ENCODE assay signal across 18 cellular contexts in genomic region chr6:39844866-39845265, GRCh38. TPM values are rescaled to one million over a fixed set of nuclear protein-coding genes. Genes with fewer than 3 reads are reported as not detected.
DNase-seq lines count a peak whose midpoint lies in the region; ATAC-seq, FAIRE-seq and TF ChIP-seq lines count a peak whose summit lies in the region.
"Had no signal": no experiment of that assay in that cellular context is flagged by ENCODE, and none has a peak within 500 bp of the region (broad histone marks: within the 10 kb centered on the region; RNA-seq: fewer than 3 reads in every experiment).

No MANE protein-coding gene starts in this region.

- intact Hi-C loops in IMR-90 (cut with micrococcal nuclease): loop anchor here (5.0 kb wide), 1 partner anchor 53 kb away; the partner anchor contains the start of gene DAAM2
- intact Hi-C loops in CD4-positive, alpha-beta T cell (cut with DNase I, micrococcal nuclease): no loop called here

- H2AFZ ChIP-seq in IMR-90 (replicated peaks; ENCODE audit: low read length, poor library complexity) (no peak overlapping the region), H1 (ENCODE audit: low read length) (no peak overlapping the region), neuronal stem cell (ENCODE audit: low read length) (no peak overlapping the region)
- H2AFZ ChIP-seq: GM23248 had no signal

- H2BK20ac ChIP-seq in IMR-90 (ENCODE audit: low read depth, low read length): no peak overlapping the region
- H2BK20ac ChIP-seq in H1 (ENCODE audit: low read length): peak overlapping the region; percentile 69; the same call in 1 of the 2 replicates

- H4K8ac ChIP-seq in IMR-90 (ENCODE audit: low read depth in 2 of 2, low read length in 2 of 2) (no peak overlapping the region), H1 (ENCODE audit: extremely low read depth, insufficient read depth, low read length) (no peak overlapping the region), neuronal stem cell (ENCODE audit: low read depth, low read length) (peak overlapping the region; percentile 84)

- H4K5ac ChIP-seq in IMR-90 (ENCODE audit: low read depth, low read length) (no peak overlapping the region), H1 (ENCODE audit: insufficient read length, low read depth, low read length) (no peak overlapping the region)

- H3K9me3 Mint-ChIP-seq in CD4-positive, alpha-beta T cell: no peaks in the 10 kb centered on the region

- H3K27ac ChIP-seq in IMR-90 (ENCODE audit: insufficient read depth, low read length) (no peak overlapping the region), H1 (ENCODE audit: low read depth, low read length) (no peak overlapping the region), neuronal stem cell (replicated peaks; ENCODE audit: low read length) (no peak overlapping the region)
- H3K27ac ChIP-seq in CD4-positive, alpha-beta T cell (ENCODE audit: low read depth, low read length): no peak overlapping the region
- H3K27ac ChIP-seq: BLaER1 treated with 17β-estradiol and CSF1 and Interleukin-3, amounts not matched to agents 10 nM and 100 nM; GM23248 had no signal

- H3K9ac ChIP-seq in IMR-90 (ENCODE audit: low read depth, low read length) (no peak overlapping the region), H1 (replicated peaks in 1 of 4; ENCODE audit: extremely low read depth in 1 of 4, low read depth in 3 of 4, low read length in 3 of 4) (peak overlapping the region in 1 of 4 experiments; percentile 17; a peak in 1 of 7 replicates), neuronal stem cell (ENCODE audit: low read depth, low read length, poor library complexity) (no peak overlapping the region)
- H3K9ac ChIP-seq: BLaER1 treated with 17β-estradiol and CSF1 and Interleukin-3, amounts not matched to agents 10 nM and 100 nM; GM23248 had no signal

- TF ChIP-seq POLR2A in GM12892 (IDR thresholded peaks at IDR 0.05; ENCODE audit: low read depth, low read length) (no peak), IMR-90 (IDR thresholded peaks at IDR 0.05; ENCODE audit: low read depth, low read length) (no peak), H1 (IDR thresholded peaks at IDR 0.05; ENCODE audit: control extremely low read depth in 1 of 2, low read depth in 2 of 2, low read length in 2 of 2) (no peak)

- no TSS peak for BruUV-seq in IMR-90 (replicated peaks; lab: Mats Ljungman, UMichigan)

- H3K14ac ChIP-seq in IMR-90 (replicated peaks; ENCODE audit: low read depth, low read length) (no peak overlapping the region), H1 (ENCODE audit: insufficient read length) (no peak overlapping the region), neuronal stem cell (ENCODE audit: low read length) (no peak overlapping the region)

- no peak for DNase-seq in GM12892 (ENCODE audit: insufficient read length)
- DNase-seq in IMR-90: no peak
- DNase-seq in H1 (ENCODE audit: low read depth in 1 of 2, low spot score in 2 of 2): no peak
- no peak for DNase-seq in neuronal stem cell (ENCODE audit: low spot score)
- DNase-seq in DMS 273 (lab: John Stamatoyannopoulos, UW; ENCODE audit: unreplicated experiment): no peak
- DNase-seq in CD4-positive, alpha-beta T cell: no peak
- no peak for DNase-seq in stimulated activated CD4-positive, alpha-beta T cell treated with anti-CD3 and anti-CD28 coated beads, Interleukin-2, amount 100 ng/mL, for 24 hours
- DNase-seq in SW 1271 (lab: John Stamatoyannopoulos, UW): no peak
- DNase-seq: 8988T; Calu3; CD4-positive, CD25-positive, alpha-beta regulatory T cell; DMS79 treated with DMSO at 0.1 percent for 48 hours; EL; GM23248; H7 had no signal

- H3K18ac ChIP-seq in IMR-90 (ENCODE audit: low read depth, low read length) (no peak overlapping the region), H1 (ENCODE audit: extremely low read depth, low read length) (no peak overlapping the region), neuronal stem cell (ENCODE audit: low read length) (no peak overlapping the region)

- peaks cover 9% of the 10 kb centered on the region for H3K4me1 ChIP-seq in IMR-90 (ENCODE audit: control insufficient read depth, insufficient read depth, low read length)
- H3K4me1 ChIP-seq in H1 (replicated peaks in 1 of 4; ENCODE audit: control insufficient read depth in 3 of 4, insufficient read depth in 4 of 4, low read length in 3 of 4): peaks cover 0 to 4% (median 0%) of the 10 kb centered on the region in 4 experiments; a peak in 3 of 7 replicates
- peaks cover 0 to 10% of the 10 kb centered on the region in 2 donors for H3K4me1 ChIP-seq in neuronal stem cell (ENCODE audit: control insufficient read depth in 2 of 2, insufficient read depth in 1 of 2, low read depth in 1 of 2, low read length in 2 of 2)

- CTCF ChIA-PET in IMR-90 (lab: Yijun Ruan, JAX): no interaction called here
- CTCF ChIA-PET in H1 (lab: Charles Lee; ENCODE audit: partially characterized antibody): interaction anchor here (0.6 kb wide), 1 partner anchor 30 kb away, joined by 3 read pairs; no protein-coding TSS in a partner anchor
- CTCF ChIA-PET in CD4-positive, alpha-beta T cell (lab: Charles Lee): no interaction called here

- TF ChIP-seq CTCF in IMR-90 (conservative IDR thresholded peaks at IDR 0.05; ENCODE audit: low read depth, low read length) (no peak), H1 (IDR thresholded peaks at IDR 0.05; ENCODE audit: control extremely low read depth in 1 of 3, insufficient read depth in 1 of 3, low read depth in 1 of 3, low read length in 3 of 3) (no peak)
- TF ChIP-seq CTCF in CD4-positive, alpha-beta T cell (IDR thresholded peaks at IDR 0.05): no peak

- no peaks in the 10 kb centered on the region for H3K36me3 Mint-ChIP-seq in CD4-positive, alpha-beta T cell (ENCODE audit: low read depth)
- H3K36me3 Mint-ChIP-seq: CD4-positive, CD25-positive, alpha-beta regulatory T cell had no signal

- ATAC-seq in IMR-90 (ENCODE audit: low read depth): no peak
- no peak for ATAC-seq in CD4-positive, alpha-beta T cell (ENCODE audit: poor library complexity)

- H3K27me3 ChIP-seq in IMR-90 (ENCODE audit: control insufficient read depth, insufficient read depth, low read length) (no peaks in the 10 kb centered on the region), H1 (replicated peaks in 1 of 4; ENCODE audit: control insufficient read depth in 3 of 4, extremely low read depth in 1 of 4, insufficient read depth in 3 of 4, low read length in 3 of 4) (no peaks in the 10 kb centered on the region), neuronal stem cell (ENCODE audit: control insufficient read depth in 3 of 3, insufficient read depth in 3 of 3, low read depth in 1 of 3, low read length in 3 of 3) (peaks cover 0 to 2% (median 0%) of the 10 kb centered on the region in 3 experiments)
- H3K27me3 ChIP-seq in CD4-positive, alpha-beta T cell (ENCODE audit: control insufficient read depth, insufficient read depth, low read length): peaks cover 5% of the 10 kb centered on the region
- H3K27me3 ChIP-seq: BLaER1 treated with 17β-estradiol and CSF1 and Interleukin-3, amounts not matched to agents 10 nM and 100 nM had no signal

- H2BK5ac ChIP-seq in IMR-90 (ENCODE audit: low read depth, low read length, poor library complexity, severe bottlenecking) (peak overlapping the region; percentile 49), H1 (ENCODE audit: low read depth, low read length) (no peak overlapping the region), neuronal stem cell (ENCODE audit: low read length) (no peak overlapping the region)

- H3K23me2 ChIP-seq in H1 (ENCODE audit: low read depth, low read length): peaks cover 8% of the 10 kb centered on the region

- no peak overlapping the region for H3K27ac Mint-ChIP-seq in CD4-positive, alpha-beta T cell
- H3K27ac Mint-ChIP-seq: CD4-positive, CD25-positive, alpha-beta regulatory T cell had no signal

- POLR2A ChIA-PET in IMR-90 (lab: Charles Lee; ENCODE audit: unreplicated experiment): no interaction called here
- POLR2A ChIA-PET in H1 (lab: Charles Lee; ENCODE audit: partially characterized antibody): no interaction called here
- POLR2A ChIA-PET in CD4-positive, alpha-beta T cell (lab: Charles Lee): no interaction called here

- H3K4ac ChIP-seq in IMR-90 (ENCODE audit: low read depth, low read length) (no peak overlapping the region), H1 (replicated peaks; ENCODE audit: insufficient read length, low read depth, low read length) (peak overlapping the region; percentile 14), neuronal stem cell (ENCODE audit: low read length) (no peak overlapping the region)

- H3K4me3 Mint-ChIP-seq in CD4-positive, alpha-beta T cell: no peak overlapping the region
- H3K4me3 Mint-ChIP-seq: CD4-positive, CD25-positive, alpha-beta regulatory T cell had no signal

- H3K56ac ChIP-seq in IMR-90 (ENCODE audit: extremely low read depth, insufficient read depth, low read length) (no peak overlapping the region), H1 (replicated peaks; ENCODE audit: insufficient read length, low read depth, low read length) (no peak overlapping the region)

- FAIRE-seq in GM12892 (lab: Jason Lieb, UNC): peak; percentile 77
- no peak for FAIRE-seq in H1 (lab: Jason Lieb, UNC)
- FAIRE-seq: G401.6 had no signal

- TF ChIP-seq RAD21 in IMR-90 (IDR thresholded peaks at IDR 0.05; ENCODE audit: low read length) (no peak), H1 (IDR thresholded peaks at IDR 0.05 in 1 of 2, conservative IDR thresholded peaks at IDR 0.05 in 1 of 2; ENCODE audit: low read depth in 2 of 2, low read length in 2 of 2) (no peak)

- no peaks in the 10 kb centered on the region for H4K20me1 ChIP-seq in IMR-90 (ENCODE audit: insufficient read depth, low read length)
- H4K20me1 ChIP-seq in H1 (replicated peaks in 1 of 2; ENCODE audit: control insufficient read depth in 1 of 2, insufficient read depth in 2 of 2, low read length in 2 of 2): peaks cover 0 to 7% of the 10 kb centered on the region in 2 experiments
- H4K20me1 ChIP-seq: BLaER1 treated with 17β-estradiol and CSF1 and Interleukin-3, amounts not matched to agents 10 nM and 100 nM had no signal

- H2BK120ac ChIP-seq in IMR-90 (ENCODE audit: low read depth, low read length) (no peak overlapping the region), H1 (replicated peaks; ENCODE audit: low read depth, low read length) (no peak overlapping the region), neuronal stem cell (ENCODE audit: low read depth, low read length) (no peak overlapping the region)

- TF ChIP-seq EP300 in H1 (IDR thresholded peaks at IDR 0.05; ENCODE audit: borderline replicate concordance in 1 of 2, low read depth in 2 of 2, low read length in 2 of 2): no peak

- no peak overlapping the region for H2BK12ac ChIP-seq in H1 (ENCODE audit: low read depth, low read length)
- no peak overlapping the region for H2BK12ac ChIP-seq in neuronal stem cell (ENCODE audit: low read length)

- H4K91ac ChIP-seq in IMR-90 (ENCODE audit: insufficient read depth, low read depth, low read length) (no peak overlapping the region), H1 (replicated peaks; ENCODE audit: insufficient read length, low read length) (no peak overlapping the region), neuronal stem cell (ENCODE audit: low read depth, low read length, poor library complexity) (no peak overlapping the region)

- no peak overlapping the region for H2AK5ac ChIP-seq in IMR-90 (ENCODE audit: low read depth, low read length)
- H2AK5ac ChIP-seq in H1 (ENCODE audit: low read depth, low read length): peak overlapping the region; percentile 65; the same call in 1 of the 2 replicates
- H2AK5ac ChIP-seq in neuronal stem cell (ENCODE audit: low read depth, low read length): no peak overlapping the region

- no peaks in the 10 kb centered on the region for H3K4me1 Mint-ChIP-seq in CD4-positive, alpha-beta T cell (ENCODE audit: low read depth)
- H3K4me1 Mint-ChIP-seq: CD4-positive, CD25-positive, alpha-beta regulatory T cell had no signal

- peaks cover 12% of the 10 kb centered on the region for H3K27me3 Mint-ChIP-seq in CD4-positive, alpha-beta T cell

- H3K23ac ChIP-seq in IMR-90 (ENCODE audit: low read depth, low read length): no peak overlapping the region
- H3K23ac ChIP-seq in H1 (ENCODE audit: insufficient read length): no peak overlapping the region
- no peak overlapping the region for H3K23ac ChIP-seq in neuronal stem cell (ENCODE audit: low read depth, low read length, poor library complexity)

- 100% methylated on average over 1 of the region's 1 CpG; no CpG with 5 or more reads in 1 of the 2 experiments for WGBS in IMR-90 (ENCODE audit: extremely low coverage in 2 of 2, insufficient read length in 1 of 2), 2 experiments
- 85 to 100% methylated on average over 1 of the region's 1 CpG for WGBS in H1 (ENCODE audit: extremely low coverage in 1 of 2, insufficient coverage in 1 of 2, insufficient read length in 1 of 2, insufficient replicate concordance in 2 of 2, low coverage in 1 of 2, low lambda C conversion rate in 2 of 2, missing lambda C conversion rate in 1 of 2), 2 experiments
- 100% methylated on average over 1 of the region's 1 CpG for WGBS in neuronal stem cell (ENCODE audit: extremely low coverage in 2 of 2, insufficient read length in 2 of 2, insufficient replicate concordance in 1 of 2), 2 donors

- in situ Hi-C loops in IMR-90 (cut with MboI; ENCODE audit: low sequenced_read_pairs): no loop called here

- H3K4me3 ChIP-seq in IMR-90 (ENCODE audit: insufficient read depth, low read depth, low read length) (no peak overlapping the region), H1 (ENCODE audit: extremely low read depth in 1 of 4, insufficient read depth in 2 of 4, low read depth in 3 of 4, low read length in 4 of 4) (no peak overlapping the region), neuronal stem cell (ENCODE audit: low read length in 2 of 2) (peak overlapping the region in 1 of 2 donors; percentile 49)
- H3K4me3 ChIP-seq: BLaER1 treated with 17β-estradiol and CSF1 and Interleukin-3, amounts not matched to agents 10 nM and 100 nM; GM23248 had no signal

- H3K79me1 ChIP-seq in IMR-90 (ENCODE audit: low read depth in 1 of 2, low read length in 2 of 2): peaks cover 3 to 4% of the 10 kb centered on the region in 2 experiments; a peak in 1 of 4 replicates
- H3K79me1 ChIP-seq in H1 (ENCODE audit: low read depth, low read length): no peaks in the 10 kb centered on the region
- no peaks in the 10 kb centered on the region for H3K79me1 ChIP-seq in neuronal stem cell (ENCODE audit: low read depth, low read length)

- dilution Hi-C loops in IMR-90 (cut with HindIII; ENCODE audit: low sequenced_read_pairs, unreplicated experiment): no loop called here

- H3K9me1 ChIP-seq in IMR-90 (ENCODE audit: insufficient read depth, low read length): peaks cover 11% of the 10 kb centered on the region

- no peak overlapping the region for H2AK9ac ChIP-seq in IMR-90 (replicated peaks; ENCODE audit: low read depth, low read length, poor library complexity)

- H3K9me3 ChIP-seq in IMR-90 (ENCODE audit: control insufficient read depth, insufficient read depth, low read length) (no peaks in the 10 kb centered on the region), H1 (ENCODE audit: insufficient read depth in 2 of 2, low read depth in 1 of 2, low read length in 1 of 2) (no peaks in the 10 kb centered on the region), neuronal stem cell (replicated peaks in 1 of 2; ENCODE audit: control insufficient read depth in 2 of 2, insufficient read depth in 1 of 2, low read depth in 1 of 2, low read length in 2 of 2) (no peaks in the 10 kb centered on the region)
- no peaks in the 10 kb centered on the region for H3K9me3 ChIP-seq in CD4-positive, alpha-beta T cell (ENCODE audit: control insufficient read depth, low read length)
- H3K9me3 ChIP-seq: BLaER1 treated with 17β-estradiol and CSF1 and Interleukin-3, amounts not matched to agents 10 nM and 100 nM had no signal

- no peaks in the 10 kb centered on the region for H3K36me3 ChIP-seq in IMR-90 (ENCODE audit: control insufficient read depth, insufficient read depth, low read length)
- no peaks in the 10 kb centered on the region for H3K36me3 ChIP-seq in H1 (ENCODE audit: control insufficient read depth in 2 of 4, insufficient read depth in 4 of 4, low read length in 3 of 4)
- no peaks in the 10 kb centered on the region for H3K36me3 ChIP-seq in neuronal stem cell (replicated peaks in 1 of 2; ENCODE audit: control insufficient read depth in 2 of 2, insufficient read depth in 2 of 2, low read length in 2 of 2)
- H3K36me3 ChIP-seq: BLaER1 treated with 17β-estradiol and CSF1 and Interleukin-3, amounts not matched to agents 10 nM and 100 nM had no signal

- H2BK15ac ChIP-seq in IMR-90 (ENCODE audit: low read depth, low read length) (no peak overlapping the region), H1 (ENCODE audit: low read length) (0 out of 2 replicates have a peak overlapping the region, but pooled peaks have one; percentile 12), neuronal stem cell (ENCODE audit: low read length) (no peak overlapping the region)

- H3K4me2 ChIP-seq in IMR-90 (ENCODE audit: low read depth, low read length) (no peak overlapping the region), H1 (ENCODE audit: insufficient read depth in 1 of 2, low read depth in 2 of 2, low read length in 2 of 2) (no peak overlapping the region), neuronal stem cell (ENCODE audit: insufficient read depth, low read length, poor library complexity, severe bottlenecking) (no peak overlapping the region)
- H3K4me2 ChIP-seq: BLaER1 treated with 17β-estradiol and CSF1 and Interleukin-3, amounts not matched to agents 10 nM and 100 nM had no signal

- no peaks in the 10 kb centered on the region for H3K79me2 ChIP-seq in H1 (ENCODE audit: control insufficient read depth in 1 of 2, insufficient read depth in 2 of 2, low read length in 2 of 2)

RNA-seq across cellular contexts. Expression of gene DAAM2, which starts 52.7 kb away (rescaled TPM):
- polyA plus RNA-seq in GM12892 (2012; ENCODE audit: missing spikeins): 0.11 TPM
- total RNA-seq in IMR-90 (2012; rRNA removed): 12.9 and 13.1 TPM in 2 replicates
- 11.2 and 11.9 TPM in 2 replicates for polyA plus RNA-seq in IMR-90 (2012; rRNA removed)
- 5.0 and 7.6 TPM in 2 replicates for polyA plus RNA-seq in IMR-90 (2012; cell fraction: cytosol; rRNA removed)
- 17.2 and 27.8 TPM in 2 replicates for polyA plus RNA-seq in IMR-90 (2012; cell fraction: nucleus; rRNA removed; ENCODE audit: low replicate concordance)
- total RNA-seq in H1 (2021; fragmentation: NEBNext Ultra II Directional; extraction: Animal tissue kit (Norgen Biotek cat#: 25700)): 2.9 TPM in 2 replicates
- polyA plus RNA-seq in H1 (2011; rRNA removed): 1.5 and 1.8 TPM in 2 replicates
- polyA plus RNA-seq in H1 (2011; cell fraction: cytosol; rRNA removed): 1.7 TPM
- polyA plus RNA-seq in H1 (2011; cell fraction: nucleus; rRNA removed): 4.1 TPM
- polyA plus RNA-seq in H1 (2012, experiment 1 of 2): 1.9 to 3.0 TPM (median 2.1 TPM) in 4 replicates
- 1.1 TPM for polyA plus RNA-seq in H1 (2012, experiment 2 of 2)
- 2.1 TPM for polyA plus RNA-seq in H1 (2013, experiment 1 of 2)
- polyA plus RNA-seq in H1 (2013, experiment 2 of 2): 1.7 TPM
- polyA minus RNA-seq in H1 (2011; rRNA and poly(A)+ RNA removed): 3.6 and 3.9 TPM in 2 replicates
- 1.1 TPM for polyA minus RNA-seq in H1 (2011; cell fraction: cytosol; rRNA and poly(A)+ RNA removed)
- 2.8 TPM for polyA minus RNA-seq in H1 (2011; cell fraction: nucleus; rRNA and poly(A)+ RNA removed)
- 2.6 TPM for polyA plus RNA-seq in neuronal stem cell (2013, experiment 1 of 2)
- 2.5 TPM for polyA plus RNA-seq in neuronal stem cell (2013, experiment 2 of 2)
- not detected for total RNA-seq in CD4-positive, alpha-beta T cell
- total RNA-seq: Calu3; CD4-positive, CD25-positive, alpha-beta regulatory T cell; HT-29 had no signal
- polyA plus RNA-seq: CD4-positive, CD25-positive, alpha-beta regulatory T cell had no signal
